Comparison of ENCODE assay signal across 8 cellular contexts in the genomic region with DNA sequence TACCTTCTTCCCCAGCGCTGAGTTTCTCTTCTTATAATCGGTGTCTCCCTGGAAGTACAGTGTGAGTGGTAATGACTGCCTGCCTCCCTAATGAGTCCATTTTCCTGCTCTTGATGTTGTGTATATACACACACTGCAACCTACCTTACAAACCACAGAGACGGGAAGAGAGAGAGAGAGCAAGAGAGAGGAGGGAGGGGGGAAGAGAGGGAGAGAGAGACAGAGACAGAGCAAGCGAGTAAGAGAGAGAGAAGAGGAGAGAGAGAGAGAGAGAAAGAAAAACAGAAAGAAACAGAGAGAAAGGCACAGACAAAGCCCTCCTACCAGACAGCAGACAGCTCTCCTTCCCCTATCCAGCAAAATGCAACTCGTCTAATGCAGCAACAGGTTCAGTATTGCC. TPM values are rescaled to one million over a fixed set of nuclear protein-coding genes. Genes with fewer than 3 reads are reported as not detected.
DNase-seq lines count a peak whose midpoint lies in the region; ATAC-seq and TF ChIP-seq lines count a peak whose summit lies in the region.

No MANE protein-coding gene starts in this region.

- WGBS in neuronal stem cell (ENCODE audit: extremely low coverage in 2 of 2, insufficient read length in 2 of 2, insufficient replicate concordance in 1 of 2), 2 donors = no CpG with 5 or more reads among the region's 5 CpGs

- no peak overlapping the region for H3K4me2 ChIP-seq in neuronal stem cell (ENCODE audit: insufficient read depth, low read length, poor library complexity, severe bottlenecking)

- H2BK5ac ChIP-seq in neuronal stem cell (ENCODE audit: low read length) = no peak overlapping the region

- H4K8ac ChIP-seq in neuronal stem cell (ENCODE audit: low read depth, low read length) = no peak overlapping the region

- no peaks in the 10 kb centered on the region for H3K79me1 ChIP-seq in neuronal stem cell (ENCODE audit: low read depth, low read length)

- H2BK120ac ChIP-seq in neuronal stem cell (ENCODE audit: low read depth, low read length) = no peak overlapping the region

- no peak overlapping the region for H3K23ac ChIP-seq in neuronal stem cell (ENCODE audit: low read depth, low read length, poor library complexity)

- H2AK5ac ChIP-seq in neuronal stem cell (ENCODE audit: low read depth, low read length) = no peak overlapping the region

- peak; percentile 82 for ATAC-seq in GM21447 (IDR thresholded peaks at IDR 0.05; ENCODE audit: unreplicated experiment)

- H3K9ac ChIP-seq in neuronal stem cell (ENCODE audit: low read depth, low read length, poor library complexity) = no peak overlapping the region

- peaks cover 0 to 7% of the 10 kb centered on the region in 2 donors for H3K9me3 ChIP-seq in neuronal stem cell (replicated peaks in 1 of 2; ENCODE audit: control insufficient read depth in 2 of 2, insufficient read depth in 1 of 2, low read depth in 1 of 2, low read length in 2 of 2)

- no peak overlapping the region for H3K18ac ChIP-seq in neuronal stem cell (ENCODE audit: low read length)

- no peak for TF ChIP-seq CTCF in VCaP (conservative IDR thresholded peaks at IDR 0.05)

- DNase-seq in DMS79 treated with DMSO at 0.1 percent for 48 hours (lab: John Stamatoyannopoulos, UW) (peak; percentile 92), NCI-H1105 (lab: John Stamatoyannopoulos, UW) (peak; percentile 66), fibroblast of the conjunctiva (ENCODE audit: low read depth) (peak; percentile 40), neuronal stem cell (ENCODE audit: low spot score) (no peak), NOMO-1 (lab: John Stamatoyannopoulos, UW; ENCODE audit: unreplicated experiment in 2 of 2) (no peak), iPS-NIHi7 (ENCODE audit: extremely low spot score) (no peak)

- H3K14ac ChIP-seq in neuronal stem cell (ENCODE audit: low read length) = no peak overlapping the region

- H3K36me3 ChIP-seq in neuronal stem cell (replicated peaks in 1 of 2; ENCODE audit: control insufficient read depth in 2 of 2, insufficient read depth in 2 of 2, low read length in 2 of 2) = no peaks in the 10 kb centered on the region

- H3K4ac ChIP-seq in neuronal stem cell (ENCODE audit: low read length) = no peak overlapping the region

- H4K91ac ChIP-seq in neuronal stem cell (ENCODE audit: low read depth, low read length, poor library complexity) = no peak overlapping the region

- H3K27ac ChIP-seq in VCaP = peak overlapping the region; percentile 66
- H3K27ac ChIP-seq in neuronal stem cell (replicated peaks; ENCODE audit: low read length) = no peak overlapping the region

- H2BK15ac ChIP-seq in neuronal stem cell (ENCODE audit: low read length) = no peak overlapping the region

- H3K4me1 ChIP-seq in neuronal stem cell (ENCODE audit: control insufficient read depth in 2 of 2, insufficient read depth in 1 of 2, low read depth in 1 of 2, low read length in 2 of 2) = peaks cover 0 to 9% of the 10 kb centered on the region in 2 donors

- H3K4me3 ChIP-seq in neuronal stem cell (ENCODE audit: low read length in 2 of 2) = peak overlapping the region in 1 of 2 donors; percentile 39

- H2BK12ac ChIP-seq in neuronal stem cell (ENCODE audit: low read length) = no peak overlapping the region

- H2AFZ ChIP-seq in neuronal stem cell (ENCODE audit: low read length) = peak overlapping the region; percentile 91

- H3K27me3 ChIP-seq in neuronal stem cell (ENCODE audit: control insufficient read depth in 3 of 3, insufficient read depth in 3 of 3, low read depth in 1 of 3, low read length in 3 of 3) = no peaks in the 10 kb centered on the region

RNA-seq across cellular contexts. Expression of gene ZBTB20, which starts 46.9 kb away (rescaled TPM):
- polyA plus RNA-seq in neuronal stem cell (2013, experiment 1 of 2) = 0.73 TPM
- 0.97 TPM for polyA plus RNA-seq in neuronal stem cell (2013, experiment 2 of 2)

Comparison
In these comparisons a context has a peak if more than half of its experiments do, and no peak if none do; other contexts are left out.
1. DNase-seq: peak in DMS79 treated with DMSO at 0.1 percent for 48 hours (single experiment), NCI-H1105 (single experiment) and fibroblast of the conjunctiva (single experiment); none in neuronal stem cell (single experiment), NOMO-1 (0 of 2) and iPS-NIHi7 (single experiment).